10 cellular contexts compared by ENCODE assay signal in genomic region chr12:14756331-14757143, GRCh38. TPM values are rescaled to one million over a fixed set of nuclear protein-coding genes. Genes with fewer than 3 reads are reported as not detected.
DNase-seq lines count a peak whose midpoint lies in the region; ATAC-seq and TF ChIP-seq lines count a peak whose summit lies in the region.
"Had no signal": no experiment of that assay in that cellular context is flagged by ENCODE, and none has a peak within 500 bp of the region (broad histone marks: within the 10 kb centered on the region; RNA-seq: fewer than 3 reads in every experiment).

No MANE protein-coding gene starts in this region.

- H3K4me1 ChIP-seq in ascending aorta = no peaks in the 10 kb centered on the region

- H3K27ac Mint-ChIP-seq in endothelial cell (ENCODE audit: unreplicated experiment) (no peak overlapping the region), osteocyte (ENCODE audit: unreplicated experiment) (no peak overlapping the region)
- peak overlapping the region in 5 of 10 donors; percentile 5 to 66 (median 7) for H3K27ac Mint-ChIP-seq in naive thymus-derived CD8-positive, alpha-beta T cell
- H3K27ac Mint-ChIP-seq: activated naive CD4-positive, alpha-beta T cell treated with anti-CD3 and anti-CD28 coated beads, Interleukin-2, amount 50 U/mL, for 24 hours; T-helper 2 cell treated with Interferon-gamma antibody and Interleukin-4, amounts not matched to agents 5 μg/mL and 100 μg/mL, for 36 hours had no signal

- no peaks in the 10 kb centered on the region for H3K27me3 ChIP-seq in ascending aorta

- DNase-seq in GM10248 (ENCODE audit: extremely low spot score) (no peak), NCI-H1417 (lab: John Stamatoyannopoulos, UW) (peak in 2 of 3 experiments; percentile 56 to 79), endothelial cell (ENCODE audit: low spot score) (peak; percentile 53), osteocyte (ENCODE audit: extremely low spot score, unreplicated experiment) (no peak), ascending aorta (ENCODE audit: low spot score in 2 of 2) (no peak)
- no peak for DNase-seq in naive thymus-derived CD8-positive, alpha-beta T cell

- no peak overlapping the region for H3K4me3 Mint-ChIP-seq in endothelial cell (ENCODE audit: unreplicated experiment)
- no peak overlapping the region for H3K4me3 Mint-ChIP-seq in osteocyte (ENCODE audit: unreplicated experiment)
- no peak overlapping the region for H3K4me3 Mint-ChIP-seq in naive thymus-derived CD8-positive, alpha-beta T cell
- H3K4me3 Mint-ChIP-seq: activated naive CD4-positive, alpha-beta T cell treated with anti-CD3 and anti-CD28 coated beads, Interleukin-2, amount 50 U/mL, for 24 hours; T-helper 2 cell treated with Interferon-gamma antibody and Interleukin-4, amounts not matched to agents 5 μg/mL and 100 μg/mL, for 36 hours had no signal

- ATAC-seq in GM21528 (IDR thresholded peaks at IDR 0.05; ENCODE audit: low FRiP score, unreplicated experiment) (no peak), HG02884 (IDR thresholded peaks at IDR 0.05; ENCODE audit: unreplicated experiment) (no peak)
- ATAC-seq in naive thymus-derived CD8-positive, alpha-beta T cell = no peak

- H3K36me3 ChIP-seq in ascending aorta = peaks cover 0 to 6% of the 10 kb centered on the region in 2 donors

- H3K36me3 Mint-ChIP-seq in endothelial cell (ENCODE audit: low read depth, unreplicated experiment) = peaks cover 11% of the 10 kb centered on the region
- peaks cover 13% of the 10 kb centered on the region for H3K36me3 Mint-ChIP-seq in osteocyte (ENCODE audit: unreplicated experiment)
- peaks cover 17 to 37% (median 25%) of the 10 kb centered on the region in 3 donors for H3K36me3 Mint-ChIP-seq in naive thymus-derived CD8-positive, alpha-beta T cell

- intact Hi-C loops in ascending aorta (cut with DNase I) = no loop called here

- no peak overlapping the region for H3K4me3 ChIP-seq in ascending aorta

- CTCF ChIA-PET in GM10248 (lab: Yijun Ruan, JAX) = interaction anchor here (0.8 to 1.2 kb wide), 4 partner anchors 10 to 465 kb away, joined by 3 to 4 read pairs (median 3); partner anchors contain the start of gene RERG

- H3K9me3 ChIP-seq in ascending aorta = no peaks in the 10 kb centered on the region

- H3K4me1 Mint-ChIP-seq in endothelial cell (ENCODE audit: unreplicated experiment) (no peaks in the 10 kb centered on the region), osteocyte (ENCODE audit: unreplicated experiment) (peaks cover 8% of the 10 kb centered on the region)
- peaks cover 11 to 21% (median 16%) of the 10 kb centered on the region in 4 donors for H3K4me1 Mint-ChIP-seq in naive thymus-derived CD8-positive, alpha-beta T cell

- POLR2A ChIA-PET in GM10248 (lab: Yijun Ruan, JAX) = no interaction called here
- POLR2A ChIA-PET in naive thymus-derived CD8-positive, alpha-beta T cell (lab: Charles Lee) = interaction anchor here (1.6 kb wide), 1 partner anchor 14 kb away, joined by 3 read pairs; no protein-coding TSS in a partner anchor

- TF ChIP-seq CTCF in GM10248 (IDR thresholded peaks at IDR 0.05; ENCODE audit: control extremely low read depth, extremely low read depth, low read depth, missing control alignments) (peak; percentile 11), endothelial cell (IDR thresholded peaks at IDR 0.05; ENCODE audit: unreplicated experiment) (peak; percentile 80), osteocyte (IDR thresholded peaks at IDR 0.05) (peak; percentile 53), ascending aorta (IDR thresholded peaks at IDR 0.05) (peak in 1 of 3 experiments; percentile 9)

- H3K27me3 Mint-ChIP-seq in endothelial cell (ENCODE audit: unreplicated experiment) (no peaks in the 10 kb centered on the region), osteocyte (ENCODE audit: unreplicated experiment) (no peaks in the 10 kb centered on the region)
- no peaks in the 10 kb centered on the region for H3K27me3 Mint-ChIP-seq in naive thymus-derived CD8-positive, alpha-beta T cell
- H3K27me3 Mint-ChIP-seq: activated naive CD4-positive, alpha-beta T cell treated with anti-CD3 and anti-CD28 coated beads, Interleukin-2, amount 50 U/mL, for 24 hours had no signal

- H3K27ac ChIP-seq in ascending aorta = no peak overlapping the region

- H3K9me3 Mint-ChIP-seq in endothelial cell (ENCODE audit: unreplicated experiment) = no peaks in the 10 kb centered on the region
- H3K9me3 Mint-ChIP-seq in osteocyte (ENCODE audit: unreplicated experiment) = no peaks in the 10 kb centered on the region
- H3K9me3 Mint-ChIP-seq in naive thymus-derived CD8-positive, alpha-beta T cell = peaks cover 0 to 39% (median 11%) of the 10 kb centered on the region in 9 donors
- H3K9me3 Mint-ChIP-seq: activated naive CD4-positive, alpha-beta T cell treated with anti-CD3 and anti-CD28 coated beads, Interleukin-2, amount 50 U/mL, for 24 hours had no signal

RNA-seq across cellular contexts. Expression of gene WBP11, which starts 46.7 kb away (rescaled TPM):
- total RNA-seq in endothelial cell (ENCODE audit: unreplicated experiment) = 64.6 TPM
- total RNA-seq in osteocyte = 62.4 and 64.3 TPM in 2 replicates
- total RNA-seq in naive thymus-derived CD8-positive, alpha-beta T cell = 100 to 1,000 TPM in 1 of 2 experiments, 10 to 100 TPM in 1; 93.8 to 106 TPM
- 10 to 100 TPM; 59.5 to 66.5 (median 59.8) TPM for polyA plus RNA-seq in naive thymus-derived CD8-positive, alpha-beta T cell
- 6.7 TPM for total RNA-seq in ascending aorta

RNA-seq across cellular contexts. Expression of gene C12orf60, which starts 46.9 kb away (rescaled TPM):
- total RNA-seq in endothelial cell (ENCODE audit: unreplicated experiment) (1.8 TPM), osteocyte (0.84 and 1.2 TPM in 2 replicates), ascending aorta (not detected)
- 1 to 10 TPM in 1 of 2 experiments, under 1 TPM in 1; 0.71 to 1.3 TPM for total RNA-seq in naive thymus-derived CD8-positive, alpha-beta T cell
- polyA plus RNA-seq in naive thymus-derived CD8-positive, alpha-beta T cell = 1 to 10 TPM in 2 of 3 donors, under 1 TPM in 1; 0.98 to 2.5 (median 1.7) TPM

RNA-seq across cellular contexts. Expression of gene SMCO3, which starts 57.4 kb away (rescaled TPM):
- total RNA-seq in endothelial cell (ENCODE audit: unreplicated experiment) (0.13 TPM), osteocyte (not detected in 2 replicates), ascending aorta (2.1 TPM)
- total RNA-seq in naive thymus-derived CD8-positive, alpha-beta T cell = not detected
- polyA plus RNA-seq in naive thymus-derived CD8-positive, alpha-beta T cell = under 1 TPM in 1 of 3 donors, not detected in 2; 0.07 TPM

Comparison
In these comparisons a context has a peak if more than half of its experiments do, and no peak if none do; other contexts are left out.
1. DNase-seq: peak in NCI-H1417 (2 of 3) and endothelial cell (single experiment); none in GM10248 (single experiment), osteocyte (single experiment), naive thymus-derived CD8-positive, alpha-beta T cell (0 of 10) and ascending aorta (0 of 2).